Comparison of ENCODE assay signal across 6 cellular contexts in the genomic region with DNA sequence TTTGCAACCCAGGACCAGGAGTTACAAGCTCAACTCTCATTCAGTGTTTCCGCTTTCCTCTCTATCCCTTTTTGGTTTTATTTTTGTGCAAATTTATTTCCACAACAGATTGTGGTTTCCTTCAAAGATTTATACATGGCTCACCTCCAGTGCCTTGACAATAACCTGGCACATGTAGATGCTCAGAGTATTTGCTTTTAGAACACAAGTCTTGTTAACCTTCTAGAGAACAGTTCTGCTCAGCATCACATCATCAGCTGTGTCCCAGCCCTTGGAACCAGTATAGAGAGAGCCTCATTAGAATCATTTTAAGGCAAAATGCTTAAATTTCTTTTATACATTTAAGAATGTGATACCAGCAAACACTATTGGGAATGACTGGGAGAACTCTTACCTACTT.
"Had no signal": no experiment of that assay in that cellular context is flagged by ENCODE, and none has a peak within 500 bp of the region (broad histone marks: within the 10 kb centered on the region; RNA-seq: fewer than 3 reads in every experiment).

No MANE protein-coding gene starts in this region.

- DNase-seq: H9, HCEC 1CT had no signal

- FAIRE-seq: H1, H54, HepG2 had no signal

- H3K4me3 ChIP-seq: GM23338 had no signal

- ATAC-seq: GM23338, HepG2 had no signal
